13 cellular contexts compared by ENCODE assay signal in genomic region chr15:79319973-79320372, GRCh38. TPM values are rescaled to one million over a fixed set of nuclear protein-coding genes. Genes with fewer than 3 reads are reported as not detected.
"Had no signal": no experiment of that assay in that cellular context is flagged by ENCODE, and none has a peak within 500 bp of the region (broad histone marks: within the 10 kb centered on the region; RNA-seq: fewer than 3 reads in every experiment).

No MANE protein-coding gene starts in this region.

RNA-seq across cellular contexts. Expression of gene ANKRD34C, which starts 37.5 kb away (rescaled TPM):
- total RNA-seq: natural killer cell treated with Interleukin-12 subunit alpha and Interleukin-12 subunit beta and Interleukin-15 and Interleukin-18, amount 100 ng/mL, for 72 hours; neural crest cell; omental fat pad; prostate gland; pulmonary artery endothelial cell; smooth muscle cell; spleen; stomach; subcutaneous adipose tissue; thoracic aorta; tibial nerve; upper lobe of left lung; ureter had no signal
- polyA plus RNA-seq: smooth muscle cell, spleen, stomach had no signal
